Comparison of ENCODE assay signal across 9 cellular contexts in genomic region chrX:77788050-77788449, GRCh38. TPM values are rescaled to one million over a fixed set of nuclear protein-coding genes. Genes with fewer than 3 reads are reported as not detected.
DNase-seq lines count a peak whose midpoint lies in the region; ATAC-seq and TF ChIP-seq lines count a peak whose summit lies in the region.
"Had no signal": no experiment of that assay in that cellular context is flagged by ENCODE, and none has a peak within 500 bp of the region (broad histone marks: within the 10 kb centered on the region; RNA-seq: fewer than 3 reads in every experiment).

No MANE protein-coding gene starts in this region.

- H3K27me3 ChIP-seq in tibial artery: no peaks in the 10 kb centered on the region

- no peaks in the 10 kb centered on the region for H3K27me3 Mint-ChIP-seq in activated naive CD4-positive, alpha-beta T cell treated with anti-CD3 and anti-CD28 coated beads, Interleukin-2, amount 50 U/mL, for 24 hours
- H3K27me3 Mint-ChIP-seq in activated CD4-positive, alpha-beta memory T cell treated with anti-CD3 and anti-CD28 coated beads for 36 hours: peaks cover 2% of the 10 kb centered on the region

- peak overlapping the region; percentile 77 for H3K4me3 Mint-ChIP-seq in activated naive CD4-positive, alpha-beta T cell treated with anti-CD3 and anti-CD28 coated beads, Interleukin-2, amount 50 U/mL, for 24 hours
- H3K4me3 Mint-ChIP-seq in activated CD4-positive, alpha-beta memory T cell treated with anti-CD3 and anti-CD28 coated beads for 36 hours: peak overlapping the region; percentile 76

- no peak for DNase-seq in activated naive CD4-positive, alpha-beta T cell (lab: John Stamatoyannopoulos, UW)
- DNase-seq in activated CD4-positive, alpha-beta memory T cell treated with anti-CD3 and anti-CD28 coated beads for 36 hours: peak; percentile 11
- DNase-seq in inferior parietal cortex (ENCODE audit: extremely low spot score) (peak; percentile 45), tibial artery (no peak)
- no peak for DNase-seq in stimulated activated CD8-positive, alpha-beta memory T cell treated with anti-CD3 and anti-CD28 coated beads, Interleukin-4, amount 100 ng/mL, for 48 hours
- DNase-seq: NCI-H1048 had no signal

- H3K4me3 ChIP-seq in tibial artery: peak overlapping the region; percentile 41 to 42

- peak overlapping the region in 1 of 2 donors; percentile 41 for H3K27ac ChIP-seq in tibial artery

- H3K9me3 Mint-ChIP-seq in activated naive CD4-positive, alpha-beta T cell treated with anti-CD3 and anti-CD28 coated beads, Interleukin-2, amount 50 U/mL, for 24 hours: no peaks in the 10 kb centered on the region
- no peaks in the 10 kb centered on the region for H3K9me3 Mint-ChIP-seq in activated CD4-positive, alpha-beta memory T cell treated with anti-CD3 and anti-CD28 coated beads for 36 hours

- peaks cover 0 to under 1% (median 0%) of the 10 kb centered on the region in 4 donors for H3K4me1 ChIP-seq in tibial artery

- no peak for TF ChIP-seq CTCF in tibial artery (IDR thresholded peaks at IDR 0.05)

- peaks cover 2% of the 10 kb centered on the region for H3K36me3 Mint-ChIP-seq in activated naive CD4-positive, alpha-beta T cell treated with anti-CD3 and anti-CD28 coated beads, Interleukin-2, amount 50 U/mL, for 24 hours
- H3K36me3 Mint-ChIP-seq in activated CD4-positive, alpha-beta memory T cell treated with anti-CD3 and anti-CD28 coated beads for 36 hours: peaks cover 2% of the 10 kb centered on the region

- POLR2A ChIA-PET in activated CD4-positive, alpha-beta memory T cell treated with anti-CD3 and anti-CD28 coated beads for 36 hours (lab: Charles Lee): no interaction called here

- CTCF ChIA-PET in activated CD4-positive, alpha-beta memory T cell treated with anti-CD3 and anti-CD28 coated beads for 36 hours (lab: Charles Lee): interaction anchor here (2.0 kb wide), 1 partner anchor 111 kb away, joined by 5 read pairs; the partner anchor contains the start of gene COX7B

- peak overlapping the region; percentile 87 for H3K27ac Mint-ChIP-seq in activated naive CD4-positive, alpha-beta T cell treated with anti-CD3 and anti-CD28 coated beads, Interleukin-2, amount 50 U/mL, for 24 hours
- peak overlapping the region; percentile 74 for H3K27ac Mint-ChIP-seq in activated CD4-positive, alpha-beta memory T cell treated with anti-CD3 and anti-CD28 coated beads for 36 hours

- H3K4me1 Mint-ChIP-seq in activated naive CD4-positive, alpha-beta T cell treated with anti-CD3 and anti-CD28 coated beads, Interleukin-2, amount 50 U/mL, for 24 hours: peaks cover 26% of the 10 kb centered on the region
- peaks cover 13% of the 10 kb centered on the region for H3K4me1 Mint-ChIP-seq in activated CD4-positive, alpha-beta memory T cell treated with anti-CD3 and anti-CD28 coated beads for 36 hours (ENCODE audit: low read depth)

- no peak for ATAC-seq in HG03565 (IDR thresholded peaks at IDR 0.05; ENCODE audit: unreplicated experiment)
- ATAC-seq in HG03571 (IDR thresholded peaks at IDR 0.05; ENCODE audit: unreplicated experiment): no peak

- H3K9me3 ChIP-seq in tibial artery: no peaks in the 10 kb centered on the region

- intact Hi-C loops in activated CD4-positive, alpha-beta memory T cell treated with anti-CD3 and anti-CD28 coated beads for 36 hours (cut with micrococcal nuclease): loop anchor here (1.0 to 10.0 kb wide), 4 partner anchors 106 to 174 kb away; partner anchors contain the start of gene COX7B
- intact Hi-C loops in tibial artery (cut with DNase I; ENCODE audit: low total_unique reads): no loop called here

- H3K36me3 ChIP-seq in tibial artery: no peaks in the 10 kb centered on the region

RNA-seq across cellular contexts. Expression of gene ATRX, which starts 2.0 kb away (rescaled TPM):
- 10 to 100 TPM; 56.8 to 60.4 TPM for total RNA-seq in activated CD4-positive, alpha-beta memory T cell treated with anti-CD3 and anti-CD28 coated beads for 36 hours

Comparison
In these comparisons a context has a peak if more than half of its experiments do, and no peak if none do; other contexts are left out.
1. DNase-seq: peak in activated CD4-positive, alpha-beta memory T cell treated with anti-CD3 and anti-CD28 coated beads for 36 hours (single experiment) and inferior parietal cortex (single experiment); none in activated naive CD4-positive, alpha-beta T cell (0 of 4), tibial artery (0 of 2) and stimulated activated CD8-positive, alpha-beta memory T cell treated with anti-CD3 and anti-CD28 coated beads, Interleukin-4, amount 100 ng/mL, for 48 hours (single experiment).